ENCODE assay signal across 8 cellular contexts in genomic region chr10:110504111-110504735, GRCh38. TPM values are rescaled to one million over a fixed set of nuclear protein-coding genes. Genes with fewer than 3 reads are reported as not detected.
A peak's percentile ranks its signal among the peaks of the same experiment; 100 is the strongest.
DNase-seq lines count a peak whose midpoint lies in the region; ATAC-seq, FAIRE-seq and TF ChIP-seq lines count a peak whose summit lies in the region.

No MANE protein-coding gene starts in this region.

- H3K9me3 ChIP-seq in endothelial cell of umbilical vein (replicated peaks; ENCODE audit: control insufficient read depth, insufficient read depth, low read length) (no peaks in the 10 kb centered on the region), parathyroid adenoma (ENCODE audit: control insufficient read depth, low read length) (no peaks in the 10 kb centered on the region)

- in situ Hi-C loops in ACHN (cut with HindIII; ENCODE audit: low pct_ligation_motif_present, low pct_unique_long_range_greater_than_20kb, low sequenced_read_pairs): no loop called here

- intact Hi-C loops in activated CD4-positive, alpha-beta T cell treated with anti-CD3 and anti-CD28 coated beads for 36 hours (cut with DNase I, micrococcal nuclease): loop anchor here (1.0 kb wide), 5 partner anchors 8 to 148 kb away; partner anchors contain the start of gene SMC3 (in 1 of the 2)
- intact Hi-C loops in endothelial cell of umbilical vein (cut with micrococcal nuclease): loop anchor here (1.0 to 5.0 kb wide), 2 partner anchors 8 to 413 kb away; partner anchors contain the start of genes BBIP1 and SHOC2

- H2AFZ ChIP-seq in endothelial cell of umbilical vein (ENCODE audit: low read depth, low read length) (no peak overlapping the region), parathyroid adenoma (no peak overlapping the region)

- H4K20me1 ChIP-seq in endothelial cell of umbilical vein (replicated peaks; ENCODE audit: control insufficient read depth, extremely low read depth, insufficient read depth, low read length): no peaks in the 10 kb centered on the region

- peaks cover 83% of the 10 kb centered on the region for H3K79me2 ChIP-seq in endothelial cell of umbilical vein (ENCODE audit: control insufficient read depth, insufficient read depth, low read length)
- no peaks in the 10 kb centered on the region for H3K79me2 ChIP-seq in parathyroid adenoma

- TF ChIP-seq POLR2A in endothelial cell of umbilical vein (IDR thresholded peaks at IDR 0.05; ENCODE audit: low read depth, low read length): no peak

- ATAC-seq in GM19438 (IDR thresholded peaks at IDR 0.05; ENCODE audit: low read depth, unreplicated experiment) (peak; percentile 45), HG03457 (IDR thresholded peaks at IDR 0.05; ENCODE audit: unreplicated experiment) (peak; percentile 53)
- peak; percentile 78 for ATAC-seq in activated CD4-positive, alpha-beta T cell treated with anti-CD3 and anti-CD28 coated beads for 36 hours

- H3K4me1 ChIP-seq in endothelial cell of umbilical vein (ENCODE audit: control insufficient read depth, extremely low read depth, insufficient read depth, low read length) (peaks cover 77% of the 10 kb centered on the region), parathyroid adenoma (no peaks in the 10 kb centered on the region)

- no TSS peak for BruUV-seq in endothelial cell of umbilical vein (replicated peaks; lab: Mats Ljungman, UMichigan)

- no peaks in the 10 kb centered on the region for H3K27me3 ChIP-seq in endothelial cell of umbilical vein (ENCODE audit: control insufficient read depth in 2 of 2, insufficient read depth in 2 of 2, low read length in 2 of 2)
- no peaks in the 10 kb centered on the region for H3K27me3 ChIP-seq in parathyroid adenoma (ENCODE audit: control insufficient read depth, insufficient read depth, low read length)

- H3K36me3 Mint-ChIP-seq in activated CD4-positive, alpha-beta T cell treated with anti-CD3 and anti-CD28 coated beads for 36 hours (ENCODE audit: low read depth): peaks cover 95% of the 10 kb centered on the region

- H3K27me3 Mint-ChIP-seq in activated CD4-positive, alpha-beta T cell treated with anti-CD3 and anti-CD28 coated beads for 36 hours: no peaks in the 10 kb centered on the region

- H3K27ac Mint-ChIP-seq in activated CD4-positive, alpha-beta T cell treated with anti-CD3 and anti-CD28 coated beads for 36 hours: peak overlapping the region; percentile 94

- TF ChIP-seq CTCF in endothelial cell of umbilical vein (IDR thresholded peaks at IDR 0.05; ENCODE audit: extremely low read depth in 1 of 2, insufficient read depth in 1 of 2, low read depth in 1 of 2, low read length in 2 of 2) (no peak), parathyroid adenoma (IDR thresholded peaks at IDR 0.05) (no peak)

- H3K36me3 ChIP-seq in endothelial cell of umbilical vein (ENCODE audit: control insufficient read depth in 2 of 2, extremely low read depth in 1 of 2, insufficient read depth in 2 of 2, low read length in 2 of 2) (no peaks in the 10 kb centered on the region), parathyroid adenoma (ENCODE audit: control insufficient read depth, insufficient read depth, low read length) (no peaks in the 10 kb centered on the region)

- H3K4me1 Mint-ChIP-seq in activated CD4-positive, alpha-beta T cell treated with anti-CD3 and anti-CD28 coated beads for 36 hours: peaks cover 84% of the 10 kb centered on the region

- no peaks in the 10 kb centered on the region for H3K9me3 Mint-ChIP-seq in activated CD4-positive, alpha-beta T cell treated with anti-CD3 and anti-CD28 coated beads for 36 hours (ENCODE audit: low read depth)

- DNase-seq in C1 segment of cervical spinal cord (lab: John Stamatoyannopoulos, UW) (peak in 8 of 14 donors; percentile 11 to 61 (median 32)), endothelial cell of umbilical vein (ENCODE audit: low read depth, low spot score) (peak; percentile 94), RCC 7860 (ENCODE audit: low spot score) (no peak), ACHN (no peak)
- peak; percentile 81 for DNase-seq in activated CD4-positive, alpha-beta T cell treated with anti-CD3 and anti-CD28 coated beads for 36 hours

- POLR2A ChIA-PET in activated CD4-positive, alpha-beta T cell treated with anti-CD3 and anti-CD28 coated beads for 36 hours (lab: Charles Lee): interaction anchor here (1.0 to 2.5 kb wide), 2 partner anchors 9 to 148 kb away, joined by 3 to 15 read pairs; no protein-coding TSS in a partner anchor
- POLR2A ChIA-PET in endothelial cell of umbilical vein (lab: Charles Lee): interaction anchor here (1.0 to 1.3 kb wide), 3 partner anchors 8 to 150 kb away, joined by 3 to 8 read pairs (median 4); no protein-coding TSS in a partner anchor

- H3K4me3 ChIP-seq in endothelial cell of umbilical vein (replicated peaks in 1 of 3; ENCODE audit: insufficient read depth in 1 of 3, low read depth in 1 of 3, low read length in 3 of 3) (peak overlapping the region in 2 of 3 experiments; percentile 0 to 42), parathyroid adenoma (ENCODE audit: low read depth, low read length) (no peak overlapping the region)

- H3K27ac ChIP-seq in endothelial cell of umbilical vein (ENCODE audit: insufficient read depth, low read depth, low read length) (peak overlapping the region; percentile 92), parathyroid adenoma (peak overlapping the region; percentile 61)

- no peaks in the 10 kb centered on the region for H3K9me1 ChIP-seq in endothelial cell of umbilical vein (replicated peaks; ENCODE audit: control insufficient read depth, extremely low read depth, insufficient read depth, low read length)

- H3K4me3 Mint-ChIP-seq in activated CD4-positive, alpha-beta T cell treated with anti-CD3 and anti-CD28 coated beads for 36 hours: peak overlapping the region; percentile 95

- FAIRE-seq in endothelial cell of umbilical vein (lab: Jason Lieb, UNC) (peak; percentile 96), RCC 7860 (lab: Jason Lieb, UNC) (no peak)

- H3K9ac ChIP-seq in endothelial cell of umbilical vein (replicated peaks; ENCODE audit: extremely low read depth, insufficient read depth, low read length): peak overlapping the region; percentile 73
- no peak overlapping the region for H3K9ac ChIP-seq in parathyroid adenoma

- H3K4me2 ChIP-seq in endothelial cell of umbilical vein (ENCODE audit: insufficient read depth, low read length) (peak overlapping the region; percentile 82), parathyroid adenoma (ENCODE audit: low read length) (no peak overlapping the region)

- dilution Hi-C loops in endothelial cell of umbilical vein (cut with MboI; ENCODE audit: extremely low pct_ligation_motif_present, low sequenced_read_pairs): no loop called here

- CTCF ChIA-PET in activated CD4-positive, alpha-beta T cell treated with anti-CD3 and anti-CD28 coated beads for 36 hours (lab: Charles Lee): interaction anchor here (0.9 to 2.9 kb wide), 14 partner anchors 8 to 199 kb away, joined by 3 to 20 read pairs (median 4); partner anchors contain the start of gene SMNDC1
- CTCF ChIA-PET in endothelial cell of umbilical vein (lab: Charles Lee): interaction anchor here (1.2 to 16.9 kb wide), 9 partner anchors 9 to 194 kb away, joined by 3 to 268 read pairs (median 9); no protein-coding TSS in a partner anchor

TF ChIP-seq in endothelial cell of umbilical vein, 7 proteins besides CTCF, POLR2A, EP300 and RAD21:
- TF ChIP-seq JUN (IDR thresholded peaks at IDR 0.05; ENCODE audit: borderline replicate concordance, insufficient read depth, insufficient read length, low read depth): no peak
- peak; percentile 80 for TF ChIP-seq GATA2 (IDR thresholded peaks at IDR 0.05; ENCODE audit: insufficient read depth, insufficient read length, low read depth, low read length)
- peak; percentile 54 for TF ChIP-seq FOS (IDR thresholded peaks at IDR 0.05; ENCODE audit: borderline replicate concordance, insufficient read depth, low read length)
- TF ChIP-seq POLR2AphosphoS5 (IDR thresholded peaks at IDR 0.05; ENCODE audit: insufficient read depth, low read depth, low read length): peak; percentile 10
- no peak for TF ChIP-seq EZH2 (IDR thresholded peaks at IDR 0.05; ENCODE audit: borderline replicate concordance, low read depth, low read length, severe bottlenecking)
- TF ChIP-seq MYC (IDR thresholded peaks at IDR 0.05; ENCODE audit: low read depth, low read length): peak; percentile 10

RNA-seq across cellular contexts. Expression of gene DUSP5, which starts 6.5 kb away (rescaled TPM):
- 10 to 100 TPM; 60.9 to 70.7 TPM for total RNA-seq in activated CD4-positive, alpha-beta T cell treated with anti-CD3 and anti-CD28 coated beads for 36 hours
- total RNA-seq in endothelial cell of umbilical vein: 12.2 and 12.6 TPM in 2 replicates
- polyA plus RNA-seq in endothelial cell of umbilical vein: 17.5 and 25.2 TPM in 2 replicates
- polyA plus RNA-seq in endothelial cell of umbilical vein (2011; cell fraction: cytosol; rRNA removed): 24.1 and 27.8 TPM in 2 replicates
- polyA plus RNA-seq in endothelial cell of umbilical vein (2011; cell fraction: nucleus; rRNA removed): 49.2 and 70.2 TPM in 2 replicates
- 16.4 and 20.9 TPM in 2 replicates for polyA plus RNA-seq in endothelial cell of umbilical vein (2012)
- polyA minus RNA-seq in endothelial cell of umbilical vein: 29.2 and 38.4 TPM in 2 replicates
- 32.1 TPM for polyA minus RNA-seq in endothelial cell of umbilical vein (2011; cell fraction: cytosol; rRNA and poly(A)+ RNA removed)
- 53.7 and 58.1 TPM in 2 replicates for polyA minus RNA-seq in endothelial cell of umbilical vein (2011; cell fraction: nucleus; rRNA and poly(A)+ RNA removed)

Comparison
In these comparisons a context has a peak if more than half of its experiments do, and no peak if none do; other contexts are left out.
1. DNase-seq: peak in C1 segment of cervical spinal cord (8 of 14), activated CD4-positive, alpha-beta T cell treated with anti-CD3 and anti-CD28 coated beads for 36 hours (single experiment) and endothelial cell of umbilical vein (single experiment); none in RCC 7860 (single experiment) and ACHN (single experiment).
2. Peak in every context shown above with its lines, with median percentiles within 50 percentile points of each other: ATAC-seq.